ENCODE assay signal across 19 cellular contexts in genomic region chr3:127369356-127369935, GRCh38.
"Had no signal": no experiment of that assay in that cellular context is flagged by ENCODE, and none has a peak within 500 bp of the region (broad histone marks: within the 10 kb centered on the region; RNA-seq: fewer than 3 reads in every experiment).

No MANE protein-coding gene starts in this region.

- H3K4me1 ChIP-seq: esophagus muscularis mucosa, gastrocnemius medialis, heart right ventricle, right atrium auricular region, sigmoid colon, testis, tibial nerve had no signal

- H3K4me3 Mint-ChIP-seq: central memory CD8-positive, alpha-beta T cell; effector memory CD8-positive, alpha-beta T cell; immature natural killer cell; nephron progenitor cell; stimulated activated naive CD8-positive, alpha-beta T cell treated with anti-CD3 and anti-CD28 coated beads, Interleukin-15, Interleukin-2, amounts not matched to agents 100 ng/mL and 50 ng/mL, for 24 hours had no signal

- H3K27ac ChIP-seq: epithelial cell of prostate, esophagus muscularis mucosa, gastrocnemius medialis, heart right ventricle, ovary, right atrium auricular region, sigmoid colon, skin epidermis, testis, tibial nerve had no signal

- H3K4me1 Mint-ChIP-seq: central memory CD8-positive, alpha-beta T cell; immature natural killer cell had no signal

- H3K27me3 ChIP-seq: ovary, right atrium auricular region, testis had no signal

- H3K36me3 ChIP-seq: esophagus muscularis mucosa, gastrocnemius medialis, heart right ventricle, ovary, right atrium auricular region, sigmoid colon, tibial nerve had no signal

- H3K9me3 Mint-ChIP-seq: central memory CD8-positive, alpha-beta T cell; effector memory CD8-positive, alpha-beta T cell; immature natural killer cell; nephron progenitor cell; stimulated activated naive CD8-positive, alpha-beta T cell treated with anti-CD3 and anti-CD28 coated beads, Interleukin-15, Interleukin-2, amounts not matched to agents 100 ng/mL and 50 ng/mL, for 24 hours had no signal

- H3K27ac Mint-ChIP-seq: effector memory CD8-positive, alpha-beta T cell; immature natural killer cell; naive thymus-derived CD4-positive, alpha-beta T cell; nephron progenitor cell; stimulated activated naive CD8-positive, alpha-beta T cell treated with anti-CD3 and anti-CD28 coated beads, Interleukin-15, Interleukin-2, amounts not matched to agents 100 ng/mL and 50 ng/mL, for 24 hours had no signal

- DNase-seq: effector memory CD8-positive, alpha-beta T cell; gastrocnemius medialis; heart right ventricle; immature natural killer cell; left colon; naive thymus-derived CD4-positive, alpha-beta T cell; nephron progenitor cell; nucleus accumbens; ovary; sigmoid colon; stimulated activated CD4-positive, alpha-beta T cell treated with anti-CD3 and anti-CD28 coated beads, Interleukin-12 subunit alpha, Interleukin-12 subunit beta, amount 100 ng/mL, for 4 hours; testis had no signal

- H3K36me3 Mint-ChIP-seq: immature natural killer cell; naive thymus-derived CD4-positive, alpha-beta T cell had no signal

- H3K9me3 ChIP-seq: esophagus muscularis mucosa, gastrocnemius medialis, heart right ventricle, ovary, right atrium auricular region, sigmoid colon, testis, tibial nerve had no signal

- ATAC-seq: effector memory CD8-positive, alpha-beta T cell; gastrocnemius medialis; heart right ventricle; left colon; naive thymus-derived CD4-positive, alpha-beta T cell had no signal

- H3K4me3 ChIP-seq: esophagus muscularis mucosa, gastrocnemius medialis, heart right ventricle, ovary, right atrium auricular region, sigmoid colon, skin epidermis, testis, tibial nerve had no signal
